8 cellular contexts compared by ENCODE assay signal in the genomic region with DNA sequence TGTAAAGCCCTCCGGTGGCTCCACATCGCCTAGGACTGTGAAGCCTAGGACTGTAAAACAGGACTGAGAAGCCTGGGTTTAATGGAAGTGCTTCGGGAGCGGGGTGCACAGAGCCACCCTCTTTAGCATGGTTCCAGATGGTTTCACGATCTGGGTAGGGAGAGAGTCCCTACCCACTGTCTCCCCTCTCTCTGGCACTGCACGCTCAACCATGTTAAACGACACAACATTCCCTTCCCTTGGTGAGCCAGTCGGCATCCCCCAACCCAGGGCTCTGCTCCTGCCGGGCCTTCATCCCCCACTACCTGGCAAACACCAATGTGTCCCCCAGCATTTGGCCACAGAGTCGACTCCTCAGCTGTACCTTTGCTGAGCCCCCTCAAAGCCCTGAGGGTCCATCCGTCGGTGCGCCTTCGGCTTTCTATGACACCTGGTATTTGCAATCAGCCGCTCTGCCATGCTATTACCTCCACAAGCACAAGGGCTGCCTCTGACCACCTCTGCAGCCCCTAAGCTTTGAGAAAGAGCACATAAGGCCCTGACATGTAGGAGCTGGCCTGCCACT. TPM values are rescaled to one million over a fixed set of nuclear protein-coding genes. Genes with fewer than 3 reads are reported as not detected.
DNase-seq lines count a peak whose midpoint lies in the region; ATAC-seq and TF ChIP-seq lines count a peak whose summit lies in the region.

No MANE protein-coding gene starts in this region.

- H3K4me1 Mint-ChIP-seq in activated CD4-positive, alpha-beta T cell treated with anti-CD3 and anti-CD28 coated beads, Interleukin-2, amount 10 ng/mL, durations not matched to agents 7 days and 5 days, result peaks cover 18% of the 10 kb centered on the region

- POLR2A ChIA-PET in activated CD4-positive, alpha-beta T cell treated with anti-CD3 and anti-CD28 coated beads, Interleukin-2, amount 10 ng/mL, durations not matched to agents 7 days and 5 days (lab: Charles Lee), result no interaction called here

- ATAC-seq in lower lobe of right lung (no peak), GM18867 (IDR thresholded peaks at IDR 0.05; ENCODE audit: unreplicated experiment) (no peak)

- H3K27ac Mint-ChIP-seq in activated CD4-positive, alpha-beta T cell treated with anti-CD3 and anti-CD28 coated beads, Interleukin-2, amount 10 ng/mL, durations not matched to agents 7 days and 5 days, result peak overlapping the region; percentile 90

- no peaks in the 10 kb centered on the region for H3K27me3 Mint-ChIP-seq in activated CD4-positive, alpha-beta T cell treated with anti-CD3 and anti-CD28 coated beads, Interleukin-2, amount 10 ng/mL, durations not matched to agents 7 days and 5 days

- DNase-seq in activated CD4-positive, alpha-beta T cell treated with anti-CD3 and anti-CD28 coated beads, Interleukin-2, amount 10 ng/mL, durations not matched to agents 7 days and 5 days, result no peak
- no peak for DNase-seq in activated CD4-positive, alpha-beta T cell treated with anti-CD3 and anti-CD28 coated beads for 1 hour
- DNase-seq in brain microvascular endothelial cell (no peak), lower lobe of right lung (peak; percentile 28), tibial nerve (ENCODE audit: low spot score in 2 of 2) (no peak), Kasumi-1 (lab: John Stamatoyannopoulos, UW) (no peak), DMS153 (lab: John Stamatoyannopoulos, UW) (no peak)

- H3K27ac ChIP-seq in brain microvascular endothelial cell (no peak overlapping the region), lower lobe of right lung (no peak overlapping the region), tibial nerve (peak overlapping the region in 2 of 4 donors; percentile 62 to 88)

- H3K4me1 ChIP-seq in lower lobe of right lung (peaks cover 16% of the 10 kb centered on the region), tibial nerve (peaks cover 0 to 25% (median 12%) of the 10 kb centered on the region in 4 donors)

- peaks cover 21% of the 10 kb centered on the region for H3K36me3 Mint-ChIP-seq in activated CD4-positive, alpha-beta T cell treated with anti-CD3 and anti-CD28 coated beads, Interleukin-2, amount 10 ng/mL, durations not matched to agents 7 days and 5 days (ENCODE audit: low read depth)

- no peak for TF ChIP-seq CTCF in brain microvascular endothelial cell (IDR thresholded peaks at IDR 0.05; ENCODE audit: low read depth, low read length, missing control alignments)
- TF ChIP-seq CTCF in lower lobe of right lung (IDR thresholded peaks at IDR 0.05), result no peak
- no peak for TF ChIP-seq CTCF in tibial nerve (IDR thresholded peaks at IDR 0.05)

- no peak for TF ChIP-seq EP300 in tibial nerve (IDR thresholded peaks at IDR 0.05)

- WGBS in tibial nerve, 2 donors, result 76 to 79% methylated on average over 15 of the region's 15 CpGs

- H3K36me3 ChIP-seq in brain microvascular endothelial cell (replicated peaks), result peaks cover 29% of the 10 kb centered on the region
- peaks cover 37% of the 10 kb centered on the region for H3K36me3 ChIP-seq in lower lobe of right lung
- H3K36me3 ChIP-seq in tibial nerve, result peaks cover 2 to 42% (median 19%) of the 10 kb centered on the region in 3 donors

- peak overlapping the region; percentile 90 for H3K4me3 Mint-ChIP-seq in activated CD4-positive, alpha-beta T cell treated with anti-CD3 and anti-CD28 coated beads, Interleukin-2, amount 10 ng/mL, durations not matched to agents 7 days and 5 days

- no peaks in the 10 kb centered on the region for H3K27me3 ChIP-seq in brain microvascular endothelial cell (replicated peaks)
- H3K27me3 ChIP-seq in lower lobe of right lung (ENCODE audit: low read depth), result no peaks in the 10 kb centered on the region
- no peaks in the 10 kb centered on the region for H3K27me3 ChIP-seq in tibial nerve

- H3K9me3 ChIP-seq in lower lobe of right lung, result no peaks in the 10 kb centered on the region
- no peaks in the 10 kb centered on the region for H3K9me3 ChIP-seq in tibial nerve

- in situ Hi-C loops in brain microvascular endothelial cell (cut with HindIII; ENCODE audit: low pct_ligation_motif_present, low sequenced_read_pairs), result no loop called here

- H3K4me3 ChIP-seq in brain microvascular endothelial cell (ENCODE audit: low read depth, low read length) (peak overlapping the region; percentile 88), lower lobe of right lung (peak overlapping the region; percentile 99), tibial nerve (peak overlapping the region; percentile 100)

- no peaks in the 10 kb centered on the region for H3K9me3 Mint-ChIP-seq in activated CD4-positive, alpha-beta T cell treated with anti-CD3 and anti-CD28 coated beads, Interleukin-2, amount 10 ng/mL, durations not matched to agents 7 days and 5 days

- intact Hi-C loops in lower lobe of right lung (cut with DNase I), result no loop called here

- CTCF ChIA-PET in activated CD4-positive, alpha-beta T cell treated with anti-CD3 and anti-CD28 coated beads, Interleukin-2, amount 10 ng/mL, durations not matched to agents 7 days and 5 days (lab: Charles Lee), result interaction anchor here (1.4 kb wide), 1 partner anchor 9 kb away, joined by 5 read pairs; no protein-coding TSS in a partner anchor

- no peak for TF ChIP-seq POLR2A in tibial nerve (IDR thresholded peaks at IDR 0.05)

RNA-seq across cellular contexts. Expression of a gene that starts 1.1 kb away (rescaled TPM):
- total RNA-seq in activated CD4-positive, alpha-beta T cell treated with anti-CD3 and anti-CD28 coated beads, Interleukin-2, amount 10 ng/mL, durations not matched to agents 7 days and 5 days, result 100 to 1,000 TPM in 1 of 2 experiments, 10 to 100 TPM in 1; 77.9 to 115 TPM
- total RNA-seq in lower lobe of right lung, result 109 TPM
- 100 to 1,000 TPM in 3 of 4 donors, 10 to 100 TPM in 1; 94.8 to 224 (median 141) TPM for total RNA-seq in tibial nerve

RNA-seq across cellular contexts. Expression of a gene that starts 5.4 kb away (rescaled TPM):
- not detected for total RNA-seq in activated CD4-positive, alpha-beta T cell treated with anti-CD3 and anti-CD28 coated beads, Interleukin-2, amount 10 ng/mL, durations not matched to agents 7 days and 5 days
- not detected for total RNA-seq in lower lobe of right lung
- not detected for total RNA-seq in tibial nerve
